Comparison of ENCODE assay signal across 8 cellular contexts in the genomic region with DNA sequence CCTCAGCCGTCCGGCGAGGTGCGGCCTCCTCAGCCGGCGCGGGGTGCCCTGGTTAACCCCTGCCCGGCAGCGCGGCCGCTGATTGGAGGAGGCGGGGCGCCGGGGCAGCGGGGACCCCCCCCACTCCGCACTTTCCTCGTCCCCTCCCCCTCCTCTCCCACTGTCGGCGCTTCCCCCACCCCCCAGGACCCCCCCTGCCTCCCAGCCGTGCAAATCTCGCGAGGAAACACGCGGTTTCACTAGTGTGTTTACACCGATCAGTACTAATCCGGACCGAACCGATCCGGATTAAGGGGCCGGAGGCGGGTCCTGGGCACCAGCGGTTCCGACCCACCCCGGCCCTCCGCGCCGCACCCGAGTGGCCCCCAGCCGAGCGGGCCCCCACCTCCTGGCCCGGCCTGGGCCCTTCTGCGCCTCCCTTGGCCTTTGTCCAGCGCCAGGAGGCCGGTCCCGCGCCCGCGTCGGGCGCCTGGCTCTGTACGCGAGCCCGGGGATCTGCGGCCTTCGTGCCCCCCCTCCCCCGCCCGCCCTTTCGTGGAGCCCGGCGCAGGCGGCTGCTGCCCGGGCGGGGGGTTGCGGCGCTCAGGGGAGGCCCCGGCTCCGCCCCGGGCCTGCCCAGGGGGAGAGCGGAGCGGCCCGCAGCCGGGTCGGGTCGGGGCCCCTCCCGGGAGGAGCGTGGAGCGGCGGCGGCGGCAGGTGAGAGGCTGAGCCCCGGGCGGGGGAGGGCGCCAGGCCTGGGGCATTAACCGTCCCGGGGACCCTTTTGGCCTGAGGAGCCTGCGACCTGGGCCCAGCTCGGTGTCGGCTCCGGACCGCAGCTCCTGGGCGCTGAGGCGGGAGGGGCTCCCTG. TPM values are rescaled to one million over a fixed set of nuclear protein-coding genes. Genes with fewer than 3 reads are reported as not detected.
DNase-seq lines count a peak whose midpoint lies in the region; ATAC-seq lines count a peak whose summit lies in the region.
"Not testable (repeated sequence)": the region's sequence is repeated elsewhere in the genome, so short reads cannot be mapped to it uniquely, and the experiment has no call there.

No MANE protein-coding gene starts in this region.

- H3K9me3 ChIP-seq in right cardiac atrium (ENCODE audit: control insufficient read depth, low read length): not testable (repeated sequence)

- not testable (repeated sequence) for H3K27me3 ChIP-seq in right cardiac atrium (ENCODE audit: control insufficient read depth, insufficient read depth)

- peak; percentile 69 for ATAC-seq in GM18498 (IDR thresholded peaks at IDR 0.05; ENCODE audit: unreplicated experiment)
- ATAC-seq in HG02938 (IDR thresholded peaks at IDR 0.05; ENCODE audit: unreplicated experiment): peak; percentile 59
- ATAC-seq in right cardiac atrium: peak; percentile 94 to 96

- peak; percentile 57 for DNase-seq in NCI-H1694 (lab: John Stamatoyannopoulos, UW)
- peak; percentile 40 to 86 (median 73) for DNase-seq in T-helper 2 cell
- peak; percentile 88 to 96 (median 95) for DNase-seq in right cardiac atrium
- peak; percentile 27 for DNase-seq in pulmonary artery endothelial cell (ENCODE audit: low read depth, low spot score)
- peak; percentile 86 for DNase-seq in ureter (ENCODE audit: low spot score)

- intact Hi-C loops in right cardiac atrium (cut with DNase I): not testable (repeated sequence)

- H3K27ac ChIP-seq in angular gyrus (ENCODE audit: low read depth, low read length) (peak overlapping the region; percentile 70), right cardiac atrium (ENCODE audit: low read length) (peak overlapping the region; percentile 100)

- H3K4me3 ChIP-seq in right cardiac atrium (ENCODE audit: low read length): peak overlapping the region; percentile 91

- H3K4me1 ChIP-seq in right cardiac atrium (ENCODE audit: control insufficient read depth, insufficient read depth, low read length): not testable (repeated sequence)

- under 1% methylated on average over 92 of the region's 92 CpGs for WGBS in right cardiac atrium

RNA-seq across cellular contexts. Expression of a gene that starts 54.8 kb away (rescaled TPM):
- total RNA-seq in right cardiac atrium (10 to 100 TPM; 17.6 to 23.1 (median 20.5) TPM), pulmonary artery endothelial cell (31.6 and 42.7 TPM in 2 replicates), ureter (32.4 TPM)
- 11.7 TPM for polyA plus RNA-seq in right cardiac atrium

Comparison
In these comparisons a context has a peak if more than half of its experiments do, and no peak if none do; other contexts are left out.
1. Peak in every context shown above with its lines: DNase-seq, ATAC-seq, H3K4me3 ChIP-seq and H3K27ac ChIP-seq.
2. DNase-seq: peak in every context shown above with its lines; median percentile 95 in right cardiac atrium; 86 in ureter; 73 in T-helper 2 cell; 57 in NCI-H1694; 27 in pulmonary artery endothelial cell.